1 cellular context compared by ENCODE assay signal in the genomic region with DNA sequence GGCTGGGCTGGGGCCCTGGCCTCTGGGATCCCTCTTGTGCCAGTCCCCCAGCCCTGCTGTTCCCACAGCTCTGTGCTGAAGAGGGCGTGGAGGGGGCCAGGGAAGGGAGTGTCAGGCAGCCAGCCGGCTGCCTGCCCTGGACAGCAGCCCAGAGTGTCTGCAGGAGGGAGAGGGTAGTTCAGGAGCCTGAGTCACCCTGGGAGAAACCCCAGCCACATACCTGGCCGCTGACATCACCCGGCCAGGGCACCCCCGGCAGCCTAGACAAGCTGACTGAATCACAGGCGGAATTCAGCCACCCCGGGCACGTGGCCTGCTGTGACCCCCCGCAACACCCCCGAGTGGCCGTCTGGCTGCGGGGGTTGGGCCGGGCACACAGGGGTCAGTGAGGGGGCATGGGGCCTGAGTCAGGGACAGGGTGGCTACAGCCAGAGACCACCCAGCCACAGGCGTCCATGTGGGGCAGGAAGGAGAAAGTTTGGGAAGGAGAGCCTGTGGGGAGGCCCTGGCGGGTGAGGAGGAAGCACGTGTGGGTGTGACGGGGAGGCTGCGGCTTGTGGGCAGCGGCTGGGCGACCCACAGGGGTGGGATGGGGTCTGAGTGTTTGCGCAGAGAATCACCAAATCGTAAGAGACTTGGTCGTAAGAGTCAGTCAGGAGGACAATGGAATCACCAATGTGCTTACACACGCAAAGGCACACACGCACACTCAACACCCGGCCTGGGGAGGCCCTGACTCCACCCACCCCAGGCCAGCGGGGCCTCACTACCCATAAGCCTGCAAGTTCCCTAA.
A peak's percentile ranks its signal among the peaks of the same experiment; 100 is the strongest.
TF ChIP-seq lines count a peak whose summit lies in the region.

No MANE protein-coding gene starts in this region.

TF ChIP-seq in HepG2, 621 proteins besides CTCF, POLR2A, EP300 and RAD21 (continued from another document and continues in another):
- TF ChIP-seq ZNF337 (CRISPR knock-in tag; IDR thresholded peaks at IDR 0.05; ENCODE audit: borderline replicate concordance, low read depth) (0 out of 2 replicates have a peak, but pooled peaks have one; percentile 67), MNT (IDR thresholded peaks at IDR 0.05) (peak; percentile 80), CREM (IDR thresholded peaks at IDR 0.05) (peak; percentile 72; the same call in 1 of the 2 replicates), CREM (CRISPR knock-in tag; IDR thresholded peaks at IDR 0.05) (no peak), BCL6 (CRISPR knock-in tag; IDR thresholded peaks at IDR 0.05) (peak; percentile 75), HNRNPLL (IDR thresholded peaks at IDR 0.05; ENCODE audit: low read depth, low read length, poor library complexity, severe bottlenecking) (peak; percentile 27), ZBTB10 (CRISPR knock-in tag; IDR thresholded peaks at IDR 0.05; ENCODE audit: borderline replicate concordance) (peak; percentile 91; the same call in 1 of the 2 replicates), ZNF318 (CRISPR knock-in tag; IDR thresholded peaks at IDR 0.05) (peak; percentile 28; the same call in 1 of the 2 replicates), DNMT3B (CRISPR knock-in tag; conservative IDR thresholded peaks at IDR 0.05) (0 out of 2 replicates have a peak, but pooled peaks have one; percentile 27), ZNF841 (CRISPR knock-in tag; IDR thresholded peaks at IDR 0.05; ENCODE audit: borderline replicate concordance) (no peak), KMT2B (CRISPR knock-in tag; IDR thresholded peaks at IDR 0.05) (no peak), ZNF768 (CRISPR knock-in tag; IDR thresholded peaks at IDR 0.05) (peak; percentile 78; the same call in 1 of the 2 replicates), PRMT3 (CRISPR knock-in tag; IDR thresholded peaks at IDR 0.05; ENCODE audit: borderline replicate concordance, low read depth) (no peak), NCOA5 (CRISPR knock-in tag; IDR thresholded peaks at IDR 0.05) (no peak), ELF3 (CRISPR knock-in tag; IDR thresholded peaks at IDR 0.05) (0 out of 2 replicates have a peak, but pooled peaks have one; percentile 25), PPARG (CRISPR knock-in tag; conservative IDR thresholded peaks at IDR 0.05) (0 out of 2 replicates have a peak, but pooled peaks have one; percentile 53), ZBTB7B (CRISPR knock-in tag; IDR thresholded peaks at IDR 0.05) (peak; percentile 88), SP5 (CRISPR knock-in tag; IDR thresholded peaks at IDR 0.05; ENCODE audit: borderline replicate concordance, low read depth) (peak; percentile 26; the same call in 1 of the 2 replicates), CEBPG (CRISPR knock-in tag; IDR thresholded peaks at IDR 0.05) (0 out of 2 replicates have a peak, but pooled peaks have one; percentile 11)
- TF ChIP-seq, protein P1, sequence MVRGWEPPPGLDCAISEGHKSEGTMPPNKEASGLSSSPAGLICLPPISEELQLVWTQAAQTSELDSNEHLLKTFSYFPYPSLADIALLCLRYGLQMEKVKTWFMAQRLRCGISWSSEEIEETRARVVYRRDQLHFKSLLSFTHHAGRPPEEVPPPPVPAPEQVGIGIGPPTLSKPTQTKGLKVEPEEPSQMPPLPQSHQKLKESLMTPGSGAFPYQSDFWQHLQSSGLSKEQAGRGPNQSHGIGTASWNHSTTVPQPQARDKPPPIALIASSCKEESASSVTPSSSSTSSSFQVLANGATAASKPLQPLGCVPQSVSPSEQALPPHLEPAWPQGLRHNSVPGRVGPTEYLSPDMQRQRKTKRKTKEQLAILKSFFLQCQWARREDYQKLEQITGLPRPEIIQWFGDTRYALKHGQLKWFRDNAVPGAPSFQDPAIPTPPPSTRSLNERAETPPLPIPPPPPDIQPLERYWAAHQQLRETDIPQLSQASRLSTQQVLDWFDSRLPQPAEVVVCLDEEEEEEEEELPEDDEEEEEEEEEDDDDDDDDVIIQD (CRISPR knock-in tag; IDR thresholded peaks at IDR 0.05; ENCODE audit: low read depth), result 0 out of 2 replicates have a peak, but pooled peaks have one; percentile 19
- TF ChIP-seq, protein P2, sequence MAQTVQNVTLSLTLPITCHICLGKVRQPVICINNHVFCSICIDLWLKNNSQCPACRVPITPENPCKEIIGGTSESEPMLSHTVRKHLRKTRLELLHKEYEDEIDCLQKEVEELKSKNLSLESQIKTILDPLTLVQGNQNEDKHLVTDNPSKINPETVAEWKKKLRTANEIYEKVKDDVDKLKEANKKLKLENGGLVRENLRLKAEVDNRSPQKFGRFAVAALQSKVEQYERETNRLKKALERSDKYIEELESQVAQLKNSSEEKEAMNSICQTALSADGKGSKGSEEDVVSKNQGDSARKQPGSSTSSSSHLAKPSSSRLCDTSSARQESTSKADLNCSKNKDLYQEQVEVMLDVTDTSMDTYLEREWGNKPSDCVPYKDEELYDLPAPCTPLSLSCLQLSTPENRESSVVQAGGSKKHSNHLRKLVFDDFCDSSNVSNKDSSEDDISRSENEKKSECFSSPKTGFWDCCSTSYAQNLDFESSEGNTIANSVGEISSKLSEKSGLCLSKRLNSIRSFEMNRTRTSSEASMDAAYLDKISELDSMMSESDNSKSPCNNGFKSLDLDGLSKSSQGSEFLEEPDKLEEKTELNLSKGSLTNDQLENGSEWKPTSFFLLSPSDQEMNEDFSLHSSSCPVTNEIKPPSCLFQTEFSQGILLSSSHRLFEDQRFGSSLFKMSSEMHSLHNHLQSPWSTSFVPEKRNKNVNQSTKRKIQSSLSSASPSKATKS (CRISPR knock-in tag; IDR thresholded peaks at IDR 0.05), result 0 out of 2 replicates have a peak, but pooled peaks have one; percentile 50
- TF ChIP-seq, protein P3, sequence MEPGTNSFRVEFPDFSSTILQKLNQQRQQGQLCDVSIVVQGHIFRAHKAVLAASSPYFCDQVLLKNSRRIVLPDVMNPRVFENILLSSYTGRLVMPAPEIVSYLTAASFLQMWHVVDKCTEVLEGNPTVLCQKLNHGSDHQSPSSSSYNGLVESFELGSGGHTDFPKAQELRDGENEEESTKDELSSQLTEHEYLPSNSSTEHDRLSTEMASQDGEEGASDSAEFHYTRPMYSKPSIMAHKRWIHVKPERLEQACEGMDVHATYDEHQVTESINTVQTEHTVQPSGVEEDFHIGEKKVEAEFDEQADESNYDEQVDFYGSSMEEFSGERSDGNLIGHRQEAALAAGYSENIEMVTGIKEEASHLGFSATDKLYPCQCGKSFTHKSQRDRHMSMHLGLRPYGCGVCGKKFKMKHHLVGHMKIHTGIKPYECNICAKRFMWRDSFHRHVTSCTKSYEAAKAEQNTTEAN (CRISPR knock-in tag; conservative IDR thresholded peaks at IDR 0.05), result peak; percentile 25
- TF ChIP-seq, protein P4, sequence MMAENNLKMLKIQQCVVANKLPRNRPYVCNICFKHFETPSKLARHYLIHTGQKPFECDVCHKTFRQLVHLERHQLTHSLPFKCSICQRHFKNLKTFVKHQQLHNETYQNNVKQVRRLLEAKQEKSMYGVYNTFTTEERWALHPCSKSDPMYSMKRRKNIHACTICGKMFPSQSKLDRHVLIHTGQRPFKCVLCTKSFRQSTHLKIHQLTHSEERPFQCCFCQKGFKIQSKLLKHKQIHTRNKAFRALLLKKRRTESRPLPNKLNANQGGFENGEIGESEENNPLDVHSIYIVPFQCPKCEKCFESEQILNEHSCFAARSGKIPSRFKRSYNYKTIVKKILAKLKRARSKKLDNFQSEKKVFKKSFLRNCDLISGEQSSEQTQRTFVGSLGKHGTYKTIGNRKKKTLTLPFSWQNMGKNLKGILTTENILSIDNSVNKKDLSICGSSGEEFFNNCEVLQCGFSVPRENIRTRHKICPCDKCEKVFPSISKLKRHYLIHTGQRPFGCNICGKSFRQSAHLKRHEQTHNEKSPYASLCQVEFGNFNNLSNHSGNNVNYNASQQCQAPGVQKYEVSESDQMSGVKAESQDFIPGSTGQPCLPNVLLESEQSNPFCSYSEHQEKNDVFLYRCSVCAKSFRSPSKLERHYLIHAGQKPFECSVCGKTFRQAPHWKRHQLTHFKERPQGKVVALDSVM (CRISPR knock-in tag; IDR thresholded peaks at IDR 0.05), result peak; percentile 61
